18 cellular contexts compared by ENCODE assay signal in the genomic region with DNA sequence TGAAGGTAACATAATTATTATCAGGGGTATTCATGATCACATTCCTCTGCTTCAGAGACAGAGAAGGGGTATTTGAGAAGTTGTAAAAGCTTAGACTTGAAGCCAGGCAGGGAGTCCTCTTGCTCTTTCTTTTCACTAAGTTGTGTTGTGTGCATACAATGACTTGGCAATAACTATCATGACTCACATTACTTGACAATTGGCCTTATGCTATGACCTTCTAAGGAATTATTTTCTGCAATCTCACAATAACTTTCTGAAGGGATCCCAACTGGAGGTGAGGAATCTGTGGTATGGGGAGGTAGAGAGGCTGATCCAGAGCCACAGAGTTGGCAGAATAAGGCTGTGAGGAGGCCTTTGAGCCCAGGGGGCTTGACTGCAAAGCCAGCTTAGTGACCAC.
DNase-seq lines count a peak whose midpoint lies in the region; TF ChIP-seq lines count a peak whose summit lies in the region.
"Had no signal": no experiment of that assay in that cellular context is flagged by ENCODE, and none has a peak within 500 bp of the region (broad histone marks: within the 10 kb centered on the region; RNA-seq: fewer than 3 reads in every experiment).

No MANE protein-coding gene starts in this region.

- H3K4me3 ChIP-seq in fibroblast of lung (replicated peaks in 1 of 4; ENCODE audit: control extremely low read depth in 1 of 4, insufficient read depth in 1 of 4, low read depth in 3 of 4, low read length in 4 of 4) = no peak overlapping the region

- H3K9me3 Mint-ChIP-seq in osteocyte (ENCODE audit: unreplicated experiment) = peaks cover 21% of the 10 kb centered on the region

- no peaks in the 10 kb centered on the region for H3K27me3 Mint-ChIP-seq in osteocyte (ENCODE audit: unreplicated experiment)

- peak; percentile 6 for DNase-seq in EH (ENCODE audit: low read depth)
- DNase-seq in RKO (ENCODE audit: low spot score) = peak; percentile 5
- peak; percentile 9 to 29 for DNase-seq in fibroblast of lung (ENCODE audit: low read depth in 2 of 2)
- peak; percentile 23 for DNase-seq in stromal cell of bone marrow (ENCODE audit: low read depth)
- no peak for DNase-seq in osteocyte (ENCODE audit: extremely low spot score, unreplicated experiment)
- DNase-seq in substantia nigra (lab: John Stamatoyannopoulos, UW) = no peak
- no peak for DNase-seq in NCI-H1092 (lab: John Stamatoyannopoulos, UW)
- DNase-seq: BE2C, DND-41, GOT3, HCEC 1CT, Karpas-422, NCI-H1417 treated with DMSO at 0.1 percent for 48 hours, NCI-H187, NCI-H446, NCI-H526 treated with DMSO at 0.1 percent for 48 hours, OCI-M1, Right ventricle myocardium superior had no signal

- no peak overlapping the region for H3K27ac Mint-ChIP-seq in osteocyte (ENCODE audit: unreplicated experiment)

- H3K79me2 ChIP-seq in fibroblast of lung (ENCODE audit: control insufficient read depth, insufficient read depth, low read length) = no peaks in the 10 kb centered on the region

- H3K36me3 Mint-ChIP-seq in osteocyte (ENCODE audit: unreplicated experiment) = no peaks in the 10 kb centered on the region

- no peak overlapping the region for H3K9ac ChIP-seq in fibroblast of lung (ENCODE audit: insufficient read depth, low read length)

- no peaks in the 10 kb centered on the region for H3K36me3 ChIP-seq in fibroblast of lung (ENCODE audit: control insufficient read depth, insufficient read depth, low read length)
- H3K36me3 ChIP-seq: BE2C had no signal

- no peak for TF ChIP-seq CTCF in fibroblast of lung (conservative IDR thresholded peaks at IDR 0.05 in 1 of 2, IDR thresholded peaks at IDR 0.05 in 1 of 2; ENCODE audit: low read depth in 1 of 2, low read length in 2 of 2)
- no peak for TF ChIP-seq CTCF in osteocyte (IDR thresholded peaks at IDR 0.05)

- H2AFZ ChIP-seq in fibroblast of lung (ENCODE audit: low read length) = no peak overlapping the region

- H4K20me1 ChIP-seq in fibroblast of lung (ENCODE audit: control insufficient read depth, extremely low read depth, insufficient read depth, low read length) = no peaks in the 10 kb centered on the region

- H3K27ac ChIP-seq in fibroblast of lung (ENCODE audit: insufficient read depth, low read length) = no peak overlapping the region
- H3K27ac ChIP-seq in substantia nigra (ENCODE audit: low read depth, low read length, poor library complexity, severe bottlenecking) = no peak overlapping the region

- no peaks in the 10 kb centered on the region for H3K9me3 ChIP-seq in fibroblast of lung (ENCODE audit: control insufficient read depth, insufficient read depth, low read depth, low read length)
- H3K9me3 ChIP-seq: BE2C had no signal

- peaks cover 8% of the 10 kb centered on the region for H3K4me1 Mint-ChIP-seq in osteocyte (ENCODE audit: unreplicated experiment)

- no peak overlapping the region for H3K4me3 Mint-ChIP-seq in osteocyte (ENCODE audit: unreplicated experiment)

- no peaks in the 10 kb centered on the region for H3K27me3 ChIP-seq in fibroblast of lung (ENCODE audit: control insufficient read depth, insufficient read depth, low read length)
- H3K27me3 ChIP-seq: BE2C had no signal

- no peaks in the 10 kb centered on the region for H3K4me1 ChIP-seq in fibroblast of lung (ENCODE audit: control insufficient read depth, extremely low read depth, insufficient read depth, low read length)
- H3K4me1 ChIP-seq: BE2C had no signal

- H3K4me2 ChIP-seq in fibroblast of lung (ENCODE audit: extremely low read depth, insufficient read depth, low read length) = no peak overlapping the region

Comparison
In these comparisons a context has a peak if more than half of its experiments do, and no peak if none do; other contexts are left out.
1. DNase-seq: peak in EH (single experiment), RKO (single experiment), fibroblast of lung (2 of 2) and stromal cell of bone marrow (single experiment); none in osteocyte (single experiment), substantia nigra (0 of 49) and NCI-H1092 (single experiment).